Comparison of ENCODE assay signal across 8 cellular contexts in genomic region chr6:32973144-32973854, GRCh38.
DNase-seq lines count a peak whose midpoint lies in the region; ATAC-seq and TF ChIP-seq lines count a peak whose summit lies in the region.

No MANE protein-coding gene starts in this region.

- peak; percentile 48 for DNase-seq in EL
- DNase-seq in NB4 (ENCODE audit: low read depth), result peak; percentile 63
- DNase-seq in activated T-cell treated with anti-CD3 and anti-CD28 coated beads for 4 hours, result peak; percentile 50
- DNase-seq in fibroblast of peridontal ligament (ENCODE audit: extremely low read depth), result peak; percentile 34
- peak; percentile 52 for DNase-seq in pons (ENCODE audit: low spot score)
- DNase-seq in germinal center (ENCODE audit: low spot score), result no peak

- TF ChIP-seq CTCF in NB4 (IDR thresholded peaks at IDR 0.05; ENCODE audit: low read depth, low read length), result no peak

- H3K4me3 ChIP-seq in NB4 (ENCODE audit: low read depth, low read length), result peak overlapping the region; percentile 99

- no peak for ATAC-seq in HG03025 (IDR thresholded peaks at IDR 0.05; ENCODE audit: low FRiP score, unreplicated experiment)
- ATAC-seq in GM21737 (IDR thresholded peaks at IDR 0.05; ENCODE audit: unreplicated experiment), result no peak

- TF ChIP-seq POLR2A in NB4 (IDR thresholded peaks at IDR 0.05; ENCODE audit: extremely low read depth, insufficient read length), result peak; percentile 13
